Comparison of ENCODE assay signal across 32 cellular contexts in the genomic region with DNA sequence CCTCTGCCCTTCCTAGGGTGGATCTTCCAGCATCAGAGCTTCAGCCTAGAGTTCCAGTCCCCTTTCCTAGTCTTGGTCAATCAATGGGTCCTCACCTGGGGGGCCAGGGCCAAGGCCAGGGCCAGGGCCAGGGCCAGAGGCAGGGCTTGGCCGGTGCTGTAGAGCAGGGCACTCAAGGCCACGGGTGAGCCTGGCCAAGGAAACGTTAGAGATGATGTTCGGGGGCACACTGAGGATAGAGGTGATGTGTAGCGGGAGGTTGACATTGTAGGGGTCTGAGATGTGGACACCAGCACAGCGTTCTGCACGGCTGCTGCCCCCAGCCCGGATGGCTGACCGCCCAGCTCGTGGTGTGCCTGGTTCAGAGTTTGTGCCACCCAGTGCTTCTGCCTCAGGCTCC. TPM values are rescaled to one million over a fixed set of nuclear protein-coding genes. Genes with fewer than 3 reads are reported as not detected.
A peak's percentile ranks its signal among the peaks of the same experiment; 100 is the strongest.
DNase-seq lines count a peak whose midpoint lies in the region; ATAC-seq, FAIRE-seq and TF ChIP-seq lines count a peak whose summit lies in the region.
"Had no signal": no experiment of that assay in that cellular context is flagged by ENCODE, and none has a peak within 500 bp of the region (broad histone marks: within the 10 kb centered on the region; RNA-seq: fewer than 3 reads in every experiment).

No MANE protein-coding gene starts in this region.

- H3K36me3 Mint-ChIP-seq in neural crest cell (ENCODE audit: low read depth) = peaks cover 23% of the 10 kb centered on the region
- H3K36me3 Mint-ChIP-seq in stimulated activated memory B cell treated with anti-CD40 and anti-IgM and Interleukin-4, amounts not matched to agents 10 μg/mL and 1 μg/mL and 100 μg/mL, for 72 hours = peaks cover 67% of the 10 kb centered on the region
- peaks cover 62% of the 10 kb centered on the region for H3K36me3 Mint-ChIP-seq in activated CD8-positive, alpha-beta T cell treated with anti-CD3 and anti-CD28 coated beads for 36 hours (ENCODE audit: low read depth)

- TF ChIP-seq EP300 in HepG2 (IDR thresholded peaks at IDR 0.05; ENCODE audit: low read depth in 2 of 2, low read length in 2 of 2) (no peak), HepG2 (CRISPR knock-in tag; IDR thresholded peaks at IDR 0.05; ENCODE audit: borderline replicate concordance) (no peak)

- CTCF ChIA-PET in HepG2 (lab: Yijun Ruan, JAX; ENCODE audit: low intra/inter-chr PET ratio, low total read pairs) = no interaction called here
- CTCF ChIA-PET in activated CD8-positive, alpha-beta T cell treated with anti-CD3 and anti-CD28 coated beads for 36 hours (lab: Charles Lee) = interaction anchor here (0.6 to 1.0 kb wide), 3 partner anchors 9 to 46 kb away, joined by 3 to 7 read pairs (median 3); no protein-coding TSS in a partner anchor

- H3K27me3 Mint-ChIP-seq in neural crest cell (ENCODE audit: low read depth) = peaks cover 20% of the 10 kb centered on the region
- no peaks in the 10 kb centered on the region for H3K27me3 Mint-ChIP-seq in stimulated activated memory B cell treated with anti-CD40 and anti-IgM and Interleukin-4, amounts not matched to agents 10 μg/mL and 1 μg/mL and 100 μg/mL, for 72 hours
- H3K27me3 Mint-ChIP-seq in activated CD8-positive, alpha-beta T cell treated with anti-CD3 and anti-CD28 coated beads for 36 hours = no peaks in the 10 kb centered on the region

- in situ Hi-C loops in HepG2 (cut with HindIII; ENCODE audit: extremely low pct_ligation_motif_present, low pct_unique_long_range_greater_than_20kb) = loop anchor here (5.0 kb wide), 1 partner anchor 51 kb away; no protein-coding TSS in a partner anchor

- H3K4me2 ChIP-seq in HepG2 (ENCODE audit: low read depth, low read length) = peak overlapping the region; percentile 58
- H3K4me2 ChIP-seq: BLaER1 had no signal

- POLR2A ChIA-PET in HepG2 (lab: Yijun Ruan, JAX) = interaction anchor here (1.0 kb wide), 1 partner anchor 30 kb away, joined by 4 read pairs; the partner anchor contains the start of gene F11R
- POLR2A ChIA-PET in activated CD8-positive, alpha-beta T cell treated with anti-CD3 and anti-CD28 coated beads for 36 hours (lab: Charles Lee) = interaction anchor here (0.9 to 1.8 kb wide), 3 partner anchors 9 to 12 kb away, joined by 3 to 7 read pairs (median 4); partner anchors contain the start of gene TSTD1

- no peak overlapping the region for H3K27ac Mint-ChIP-seq in neural crest cell (ENCODE audit: unreplicated experiment)
- peak overlapping the region; percentile 53 for H3K27ac Mint-ChIP-seq in stimulated activated memory B cell treated with anti-CD40 and anti-IgM and Interleukin-4, amounts not matched to agents 10 μg/mL and 1 μg/mL and 100 μg/mL, for 72 hours
- H3K27ac Mint-ChIP-seq in activated CD8-positive, alpha-beta T cell treated with anti-CD3 and anti-CD28 coated beads for 36 hours = no peak overlapping the region

- TF ChIP-seq RAD21 in HepG2 (CRISPR knock-in tag; IDR thresholded peaks at IDR 0.05) = no peak

- H3K27me3 ChIP-seq in HepG2 (ENCODE audit: control insufficient read depth in 1 of 2, insufficient read depth in 2 of 2, low read length in 2 of 2) (no peaks in the 10 kb centered on the region; a peak in 1 of 5 replicates), right lobe of liver (no peaks in the 10 kb centered on the region)
- H3K27me3 ChIP-seq: BLaER1, MG63, SJCRH30 had no signal

- no peak for FAIRE-seq in HepG2 (lab: Jason Lieb, UNC)
- FAIRE-seq: GM12878, H1 had no signal

- no peak overlapping the region for H3K9ac ChIP-seq in HepG2 (ENCODE audit: insufficient read depth, low read depth, low read length)
- H3K9ac ChIP-seq: BLaER1 had no signal

- no peaks in the 10 kb centered on the region for H4K20me1 ChIP-seq in HepG2 (ENCODE audit: insufficient read depth, low read length)

- H3K9me3 ChIP-seq in HepG2 (ENCODE audit: low read length) (no peaks in the 10 kb centered on the region), right lobe of liver (no peaks in the 10 kb centered on the region), mucosa of descending colon (peaks cover 3% of the 10 kb centered on the region)
- H3K9me3 ChIP-seq: BLaER1 had no signal

- no peaks in the 10 kb centered on the region for H3K79me2 ChIP-seq in HepG2 (ENCODE audit: insufficient read depth, low read length)

- 54% methylated on average over 5 of the region's 10 CpGs for WGBS in HepG2 (ENCODE audit: low lambda C conversion rate)
- no CpG with 5 or more reads among the region's 10 CpGs for WGBS in right lobe of liver (ENCODE audit: insufficient coverage, low coverage, low lambda C conversion rate, missing lambda C conversion rate)

- H3K4me1 ChIP-seq in HepG2 (ENCODE audit: insufficient read depth, low read length) (peaks cover 18% of the 10 kb centered on the region), right lobe of liver (peaks cover 0 to 3% (median 0%) of the 10 kb centered on the region in 4 donors), mucosa of descending colon (ENCODE audit: low read depth) (no peaks in the 10 kb centered on the region)
- H3K4me1 ChIP-seq: SJCRH30 had no signal

- H2AFZ ChIP-seq in HepG2 (ENCODE audit: low read length) = no peak overlapping the region

- no peak overlapping the region for H3K27ac ChIP-seq in HepG2 (ENCODE audit: extremely low read length, insufficient read depth, low read length)
- no peak overlapping the region for H3K27ac ChIP-seq in right lobe of liver
- H3K27ac ChIP-seq: BLaER1, SJCRH30 had no signal

- TF ChIP-seq POLR2A in HepG2 (IDR thresholded peaks at IDR 0.05; ENCODE audit: insufficient read depth in 1 of 2, low read depth in 2 of 2, low read length in 2 of 2) (no peak), right lobe of liver (IDR thresholded peaks at IDR 0.05) (no peak)

- TF ChIP-seq CTCF in HepG2 (CRISPR knock-in tag; IDR thresholded peaks at IDR 0.05) (no peak), right lobe of liver (IDR thresholded peaks at IDR 0.05) (no peak), neural crest cell (conservative IDR thresholded peaks at IDR 0.05) (no peak), mucosa of descending colon (IDR thresholded peaks at IDR 0.05) (no peak)
- TF ChIP-seq CTCF in activated CD8-positive, alpha-beta T cell treated with anti-CD3 and anti-CD28 coated beads for 36 hours (IDR thresholded peaks at IDR 0.05) = no peak

- no peak for DNase-seq in HepG2 (ENCODE audit: low spot score)
- DNase-seq in right lobe of liver = no peak
- DNase-seq in D341Med (ENCODE audit: low spot score) = peak; percentile 15
- DNase-seq in neural crest cell (ENCODE audit: low read depth, low spot score) = no peak
- DNase-seq in activated CD8-positive, alpha-beta T cell treated with anti-CD3 and anti-CD28 coated beads for 36 hours = no peak
- no peak for DNase-seq in mucosa of descending colon
- DNase-seq: Caco-2; CD8-positive, alpha-beta T cell; DMS 273 treated with DMSO at 0.1 percent for 48 hours; DMS79; EL; GDM1; HCEC 1CT; KBM-7; MG63; NCI-H1105 treated with DMSO at 0.1 percent for 48 hours; NCI-H146; NCI-H1930; NCI-H2107; NCI-H446; NCI-H524 treated with DMSO at 0.1 percent for 48 hours; NCI-H774; NK-92 treated with Interleukin-12 subunit alpha and Interleukin-12 subunit beta, amount 100 ng/mL, for 24 hours; PC-3; SJCRH30 had no signal

- no peak overlapping the region; a peak in 1 of 6 replicates for H3K4me3 ChIP-seq in HepG2 (replicated peaks in 1 of 3; ENCODE audit: insufficient read depth in 1 of 3, low read depth in 2 of 3, low read length in 3 of 3)
- H3K4me3 ChIP-seq in right lobe of liver = no peak overlapping the region
- H3K4me3 ChIP-seq in mucosa of descending colon = no peak overlapping the region
- H3K4me3 ChIP-seq: BLaER1, GM12878, MG63, SJCRH30 had no signal

- H3K4me1 Mint-ChIP-seq in neural crest cell = peaks cover 4% of the 10 kb centered on the region
- H3K4me1 Mint-ChIP-seq in stimulated activated memory B cell treated with anti-CD40 and anti-IgM and Interleukin-4, amounts not matched to agents 10 μg/mL and 1 μg/mL and 100 μg/mL, for 72 hours = peaks cover 43% of the 10 kb centered on the region
- H3K4me1 Mint-ChIP-seq in activated CD8-positive, alpha-beta T cell treated with anti-CD3 and anti-CD28 coated beads for 36 hours (ENCODE audit: low read depth) = peaks cover 20% of the 10 kb centered on the region

- no TSS peak for BruUV-seq in HepG2 (replicated peaks; lab: Mats Ljungman, UMichigan)

- H3K4me3 Mint-ChIP-seq in neural crest cell = peak overlapping the region; percentile 29
- no peak overlapping the region for H3K4me3 Mint-ChIP-seq in stimulated activated memory B cell treated with anti-CD40 and anti-IgM and Interleukin-4, amounts not matched to agents 10 μg/mL and 1 μg/mL and 100 μg/mL, for 72 hours
- no peak overlapping the region for H3K4me3 Mint-ChIP-seq in activated CD8-positive, alpha-beta T cell treated with anti-CD3 and anti-CD28 coated beads for 36 hours
- H3K4me3 Mint-ChIP-seq: CD8-positive, alpha-beta T cell had no signal

- intact Hi-C loops in HepG2 (cut with micrococcal nuclease; ENCODE audit: unreplicated experiment) = no loop called here
- intact Hi-C loops in right lobe of liver (cut with DNase I) = no loop called here
- intact Hi-C loops in activated CD8-positive, alpha-beta T cell treated with anti-CD3 and anti-CD28 coated beads for 36 hours (cut with micrococcal nuclease) = no loop called here
- intact Hi-C loops in mucosa of descending colon (cut with DNase I, micrococcal nuclease) = no loop called here

- peak; percentile 24; the same call in 2 of the 3 replicates for ATAC-seq in HepG2
- ATAC-seq in right lobe of liver = no peak
- ATAC-seq in stimulated activated memory B cell treated with anti-CD40 and anti-IgM and Interleukin-4, amounts not matched to agents 10 μg/mL and 1 μg/mL and 100 μg/mL, for 72 hours = no peak
- ATAC-seq in activated CD8-positive, alpha-beta T cell treated with anti-CD3 and anti-CD28 coated beads for 36 hours = no peak
- no peak for ATAC-seq in mucosa of descending colon
- ATAC-seq: CD8-positive, alpha-beta T cell; GM12878; PC-3; Right ventricle myocardium inferior; SK-N-SH treated with all-trans-retinoic acid at 6 μM for 48 hours had no signal

- H3K36me3 ChIP-seq in HepG2 (replicated peaks in 1 of 2; ENCODE audit: control insufficient read depth in 1 of 2, insufficient read depth in 2 of 2, low read length in 2 of 2) (no peaks in the 10 kb centered on the region), right lobe of liver (no peaks in the 10 kb centered on the region), mucosa of descending colon (ENCODE audit: low read depth) (no peaks in the 10 kb centered on the region)
- H3K36me3 ChIP-seq: MG63, SJCRH30 had no signal

- H3K9me3 Mint-ChIP-seq in neural crest cell = peaks cover 16% of the 10 kb centered on the region
- no peaks in the 10 kb centered on the region for H3K9me3 Mint-ChIP-seq in stimulated activated memory B cell treated with anti-CD40 and anti-IgM and Interleukin-4, amounts not matched to agents 10 μg/mL and 1 μg/mL and 100 μg/mL, for 72 hours
- no peaks in the 10 kb centered on the region for H3K9me3 Mint-ChIP-seq in activated CD8-positive, alpha-beta T cell treated with anti-CD3 and anti-CD28 coated beads for 36 hours
- H3K9me3 Mint-ChIP-seq: CD8-positive, alpha-beta T cell had no signal

RNA-seq across cellular contexts. Expression of gene USF1, which starts 5.4 kb away (rescaled TPM):
- total RNA-seq in HepG2 (2016; rRNA removed; fragmentation: Illumina TruSeq; extraction: Trizol) = 32.2 and 39.4 TPM in 2 replicates
- total RNA-seq in HepG2 (2016; cell fraction: cytosol; rRNA removed; fragmentation: Illumina TruSeq; extraction: Trizol; ENCODE audit: low read depth) = 10.2 and 10.9 TPM in 2 replicates
- total RNA-seq in HepG2 (2016; cell fraction: insoluble cytoplasmic fraction; rRNA removed; fragmentation: Illumina TruSeq; extraction: Trizol) = 35.2 and 38.6 TPM in 2 replicates
- total RNA-seq in HepG2 (2016; cell fraction: membrane; rRNA removed; fragmentation: Illumina TruSeq; extraction: Trizol) = 21.9 and 22.5 TPM in 2 replicates
- total RNA-seq in HepG2 (2016; cell fraction: nucleus; rRNA removed; fragmentation: Illumina TruSeq; extraction: Trizol) = 36.9 and 43.8 TPM in 2 replicates
- polyA plus RNA-seq in HepG2 (2011; rRNA removed) = 26.9 and 40.0 TPM in 2 replicates
- polyA plus RNA-seq in HepG2 (2011; cell fraction: cytosol; rRNA removed) = 13.4 and 14.2 TPM in 2 replicates
- polyA plus RNA-seq in HepG2 (2011; cell fraction: nucleus; rRNA removed) = 155 and 169 TPM in 2 replicates
- 15.0 and 18.0 TPM in 2 replicates for polyA plus RNA-seq in HepG2 (2012)
- polyA plus RNA-seq in HepG2 (2016; cell fraction: cytosol; fragmentation: Illumina TruSeq; extraction: Trizol; ENCODE audit: low read depth) = 5.6 and 6.8 TPM in 2 replicates
- 25.5 and 27.5 TPM in 2 replicates for polyA plus RNA-seq in HepG2 (2016; cell fraction: insoluble cytoplasmic fraction; fragmentation: Illumina TruSeq; extraction: Trizol; ENCODE audit: low read depth)
- 12.4 and 13.2 TPM in 2 replicates for polyA plus RNA-seq in HepG2 (2016; cell fraction: membrane; fragmentation: Illumina TruSeq; extraction: Trizol; ENCODE audit: low read depth)
- polyA plus RNA-seq in HepG2 (2016; cell fraction: nucleus; fragmentation: Illumina TruSeq; extraction: Trizol; ENCODE audit: insufficient read depth, low read depth) = 90.2 and 94.9 TPM in 2 replicates
- 71.6 and 214 TPM in 2 replicates for polyA minus RNA-seq in HepG2 (2011; rRNA and poly(A)+ RNA removed; ENCODE audit: low replicate concordance)
- polyA minus RNA-seq in HepG2 (2011; cell fraction: cytosol; rRNA and poly(A)+ RNA removed) = 13.4 and 14.8 TPM in 2 replicates
- polyA minus RNA-seq in HepG2 (2011; cell fraction: nucleus; rRNA and poly(A)+ RNA removed) = 21.8 and 24.0 TPM in 2 replicates
- 10 to 100 TPM; 25.5 to 34.3 (median 28.1) TPM for total RNA-seq in right lobe of liver
- 87.7 and 89.5 TPM in 2 replicates for total RNA-seq in neural crest cell
- total RNA-seq in activated CD8-positive, alpha-beta T cell treated with anti-CD3 and anti-CD28 coated beads for 36 hours = 10 to 100 TPM; 50.0 to 52.1 TPM
- 10 to 100 TPM; 66.8 to 80.5 (median 71.7) TPM for total RNA-seq in mucosa of descending colon

RNA-seq across cellular contexts. Expression of gene TSTD1, which starts 12.5 kb away (rescaled TPM):
- total RNA-seq in HepG2 (2016; rRNA removed; fragmentation: Illumina TruSeq; extraction: Trizol) (0.31 TPM in 1 of 2 replicates, not detected in the other), right lobe of liver (10 to 100 TPM; 16.3 to 60.8 (median 28.3) TPM), neural crest cell (6.7 and 7.2 TPM in 2 replicates), mucosa of descending colon (100 to 1,000 TPM in 1 of 3 donors, 10 to 100 TPM in 2; 48.9 to 105 (median 80.1) TPM)
- total RNA-seq in HepG2 (2016; cell fraction: cytosol; rRNA removed; fragmentation: Illumina TruSeq; extraction: Trizol; ENCODE audit: low read depth) = not detected in 2 replicates
- total RNA-seq in HepG2 (2016; cell fraction: insoluble cytoplasmic fraction; rRNA removed; fragmentation: Illumina TruSeq; extraction: Trizol) = 0.22 TPM in 1 of 2 replicates, not detected in the other
- total RNA-seq in HepG2 (2016; cell fraction: membrane; rRNA removed; fragmentation: Illumina TruSeq; extraction: Trizol) = not detected in 2 replicates
- total RNA-seq in HepG2 (2016; cell fraction: nucleus; rRNA removed; fragmentation: Illumina TruSeq; extraction: Trizol) = 0.99 TPM in 1 of 2 replicates, not detected in the other
- polyA plus RNA-seq in HepG2 (2011; rRNA removed) = 0.15 TPM in 1 of 2 replicates, not detected in the other
- polyA plus RNA-seq in HepG2 (2011; cell fraction: cytosol; rRNA removed) = not detected in 2 replicates
- polyA plus RNA-seq in HepG2 (2011; cell fraction: nucleus; rRNA removed) = 0.55 and 0.79 TPM in 2 replicates
- not detected in 2 replicates for polyA plus RNA-seq in HepG2 (2012)
- not detected in 2 replicates for polyA plus RNA-seq in HepG2 (2016; cell fraction: cytosol; fragmentation: Illumina TruSeq; extraction: Trizol; ENCODE audit: low read depth)
- not detected in 2 replicates for polyA plus RNA-seq in HepG2 (2016; cell fraction: insoluble cytoplasmic fraction; fragmentation: Illumina TruSeq; extraction: Trizol; ENCODE audit: low read depth)
- not detected in 2 replicates for polyA plus RNA-seq in HepG2 (2016; cell fraction: membrane; fragmentation: Illumina TruSeq; extraction: Trizol; ENCODE audit: low read depth)
- not detected in 2 replicates for polyA plus RNA-seq in HepG2 (2016; cell fraction: nucleus; fragmentation: Illumina TruSeq; extraction: Trizol; ENCODE audit: insufficient read depth, low read depth)
- 0.28 and 1.2 TPM in 2 replicates for polyA minus RNA-seq in HepG2 (2011; rRNA and poly(A)+ RNA removed; ENCODE audit: low replicate concordance)
- polyA minus RNA-seq in HepG2 (2011; cell fraction: cytosol; rRNA and poly(A)+ RNA removed) = not detected in 2 replicates
- 0.87 and 1.2 TPM in 2 replicates for polyA minus RNA-seq in HepG2 (2011; cell fraction: nucleus; rRNA and poly(A)+ RNA removed)
- 10 to 100 TPM; 70.8 to 78.7 TPM for total RNA-seq in activated CD8-positive, alpha-beta T cell treated with anti-CD3 and anti-CD28 coated beads for 36 hours
- total RNA-seq: A172, SJCRH30 had no signal

RNA-seq across cellular contexts. Expression of gene ARHGAP30, which starts 18.5 kb away (rescaled TPM):
- 0.20 TPM in 1 of 2 replicates, not detected in the other for total RNA-seq in HepG2 (2016; rRNA removed; fragmentation: Illumina TruSeq; extraction: Trizol)
- total RNA-seq in HepG2 (2016; cell fraction: cytosol; rRNA removed; fragmentation: Illumina TruSeq; extraction: Trizol; ENCODE audit: low read depth) = not detected in 2 replicates
- total RNA-seq in HepG2 (2016; cell fraction: insoluble cytoplasmic fraction; rRNA removed; fragmentation: Illumina TruSeq; extraction: Trizol) = 0.07 and 0.37 TPM in 2 replicates
- not detected in 2 replicates for total RNA-seq in HepG2 (2016; cell fraction: membrane; rRNA removed; fragmentation: Illumina TruSeq; extraction: Trizol)
- 0.16 and 0.34 TPM in 2 replicates for total RNA-seq in HepG2 (2016; cell fraction: nucleus; rRNA removed; fragmentation: Illumina TruSeq; extraction: Trizol)
- 0.13 and 0.17 TPM in 2 replicates for polyA plus RNA-seq in HepG2 (2011; rRNA removed)
- 0.04 and 0.05 TPM in 2 replicates for polyA plus RNA-seq in HepG2 (2011; cell fraction: cytosol; rRNA removed)
- 0.61 and 0.68 TPM in 2 replicates for polyA plus RNA-seq in HepG2 (2011; cell fraction: nucleus; rRNA removed)
- 0.16 and 0.21 TPM in 2 replicates for polyA plus RNA-seq in HepG2 (2012)
- polyA plus RNA-seq in HepG2 (2016; cell fraction: cytosol; fragmentation: Illumina TruSeq; extraction: Trizol; ENCODE audit: low read depth) = 0.03 TPM in 1 of 2 replicates, not detected in the other
- polyA plus RNA-seq in HepG2 (2016; cell fraction: insoluble cytoplasmic fraction; fragmentation: Illumina TruSeq; extraction: Trizol; ENCODE audit: low read depth) = 0.07 and 0.09 TPM in 2 replicates
- polyA plus RNA-seq in HepG2 (2016; cell fraction: membrane; fragmentation: Illumina TruSeq; extraction: Trizol; ENCODE audit: low read depth) = 0.03 and 0.05 TPM in 2 replicates
- 0.46 and 0.75 TPM in 2 replicates for polyA plus RNA-seq in HepG2 (2016; cell fraction: nucleus; fragmentation: Illumina TruSeq; extraction: Trizol; ENCODE audit: insufficient read depth, low read depth)
- polyA minus RNA-seq in HepG2 (2011; rRNA and poly(A)+ RNA removed; ENCODE audit: low replicate concordance) = 0.02 and 0.09 TPM in 2 replicates
- not detected in 2 replicates for polyA minus RNA-seq in HepG2 (2011; cell fraction: cytosol; rRNA and poly(A)+ RNA removed)
- 0.13 and 1.2 TPM in 2 replicates for polyA minus RNA-seq in HepG2 (2011; cell fraction: nucleus; rRNA and poly(A)+ RNA removed)
- total RNA-seq in right lobe of liver = 1 to 10 TPM; 2.8 to 7.4 (median 3.6) TPM
- not detected in 2 replicates for total RNA-seq in neural crest cell
- 100 to 1,000 TPM; 174 to 175 TPM for total RNA-seq in activated CD8-positive, alpha-beta T cell treated with anti-CD3 and anti-CD28 coated beads for 36 hours
- 1 to 10 TPM; 3.8 to 9.0 (median 8.1) TPM for total RNA-seq in mucosa of descending colon
- total RNA-seq: Caco-2 had no signal

RNA-seq across cellular contexts. Expression of gene F11R, which starts 30.3 kb away (rescaled TPM):
- total RNA-seq in HepG2 (2016; rRNA removed; fragmentation: Illumina TruSeq; extraction: Trizol) (41.4 and 95.8 TPM in 2 replicates), right lobe of liver (100 to 1,000 TPM in 1 of 6 experiments, 10 to 100 TPM in 5; 48.3 to 119 (median 65.3) TPM), neural crest cell (3.5 and 6.4 TPM in 2 replicates), mucosa of descending colon (100 to 1,000 TPM in 2 of 3 donors, 10 to 100 TPM in 1; 84.0 to 222 (median 157) TPM)
- 4.5 and 5.4 TPM in 2 replicates for total RNA-seq in HepG2 (2016; cell fraction: cytosol; rRNA removed; fragmentation: Illumina TruSeq; extraction: Trizol; ENCODE audit: low read depth)
- total RNA-seq in HepG2 (2016; cell fraction: insoluble cytoplasmic fraction; rRNA removed; fragmentation: Illumina TruSeq; extraction: Trizol) = 42.0 and 91.4 TPM in 2 replicates
- total RNA-seq in HepG2 (2016; cell fraction: membrane; rRNA removed; fragmentation: Illumina TruSeq; extraction: Trizol) = 13.3 and 15.6 TPM in 2 replicates
- total RNA-seq in HepG2 (2016; cell fraction: nucleus; rRNA removed; fragmentation: Illumina TruSeq; extraction: Trizol) = 73.4 and 78.1 TPM in 2 replicates
- polyA plus RNA-seq in HepG2 (2011; rRNA removed) = 105 and 145 TPM in 2 replicates
- 97.9 and 106 TPM in 2 replicates for polyA plus RNA-seq in HepG2 (2011; cell fraction: cytosol; rRNA removed)
- polyA plus RNA-seq in HepG2 (2011; cell fraction: nucleus; rRNA removed) = 65.0 and 70.1 TPM in 2 replicates
- 48.5 and 60.7 TPM in 2 replicates for polyA plus RNA-seq in HepG2 (2012)
- 4.5 and 4.7 TPM in 2 replicates for polyA plus RNA-seq in HepG2 (2016; cell fraction: cytosol; fragmentation: Illumina TruSeq; extraction: Trizol; ENCODE audit: low read depth)
- polyA plus RNA-seq in HepG2 (2016; cell fraction: insoluble cytoplasmic fraction; fragmentation: Illumina TruSeq; extraction: Trizol; ENCODE audit: low read depth) = 24.5 and 27.5 TPM in 2 replicates
- 8.6 and 9.1 TPM in 2 replicates for polyA plus RNA-seq in HepG2 (2016; cell fraction: membrane; fragmentation: Illumina TruSeq; extraction: Trizol; ENCODE audit: low read depth)
- polyA plus RNA-seq in HepG2 (2016; cell fraction: nucleus; fragmentation: Illumina TruSeq; extraction: Trizol; ENCODE audit: insufficient read depth, low read depth) = 69.9 and 80.4 TPM in 2 replicates
- 95.1 and 327 TPM in 2 replicates for polyA minus RNA-seq in HepG2 (2011; rRNA and poly(A)+ RNA removed; ENCODE audit: low replicate concordance)
- polyA minus RNA-seq in HepG2 (2011; cell fraction: cytosol; rRNA and poly(A)+ RNA removed) = 74.7 and 90.1 TPM in 2 replicates
- polyA minus RNA-seq in HepG2 (2011; cell fraction: nucleus; rRNA and poly(A)+ RNA removed) = 27.6 and 39.4 TPM in 2 replicates
- total RNA-seq in activated CD8-positive, alpha-beta T cell treated with anti-CD3 and anti-CD28 coated beads for 36 hours = 10 to 100 TPM; 19.0 to 20.9 TPM
- total RNA-seq: SJCRH30 had no signal

RNA-seq across cellular contexts. Expression of gene NECTIN4, which starts 38.1 kb away (rescaled TPM):
- 12.3 and 12.4 TPM in 2 replicates for total RNA-seq in HepG2 (2016; rRNA removed; fragmentation: Illumina TruSeq; extraction: Trizol)
- total RNA-seq in HepG2 (2016; cell fraction: cytosol; rRNA removed; fragmentation: Illumina TruSeq; extraction: Trizol; ENCODE audit: low read depth) = 5.2 and 6.1 TPM in 2 replicates
- 11.2 and 11.6 TPM in 2 replicates for total RNA-seq in HepG2 (2016; cell fraction: insoluble cytoplasmic fraction; rRNA removed; fragmentation: Illumina TruSeq; extraction: Trizol)
- total RNA-seq in HepG2 (2016; cell fraction: membrane; rRNA removed; fragmentation: Illumina TruSeq; extraction: Trizol) = 16.6 and 17.2 TPM in 2 replicates
- 7.8 and 11.8 TPM in 2 replicates for total RNA-seq in HepG2 (2016; cell fraction: nucleus; rRNA removed; fragmentation: Illumina TruSeq; extraction: Trizol)
- 5.9 and 9.2 TPM in 2 replicates for polyA plus RNA-seq in HepG2 (2011; rRNA removed)
- 7.8 and 14.6 TPM in 2 replicates for polyA plus RNA-seq in HepG2 (2011; cell fraction: cytosol; rRNA removed)
- 5.3 and 7.3 TPM in 2 replicates for polyA plus RNA-seq in HepG2 (2011; cell fraction: nucleus; rRNA removed)
- polyA plus RNA-seq in HepG2 (2012) = 4.5 and 7.4 TPM in 2 replicates
- 3.2 and 3.6 TPM in 2 replicates for polyA plus RNA-seq in HepG2 (2016; cell fraction: cytosol; fragmentation: Illumina TruSeq; extraction: Trizol; ENCODE audit: low read depth)
- polyA plus RNA-seq in HepG2 (2016; cell fraction: insoluble cytoplasmic fraction; fragmentation: Illumina TruSeq; extraction: Trizol; ENCODE audit: low read depth) = 8.1 and 8.9 TPM in 2 replicates
- polyA plus RNA-seq in HepG2 (2016; cell fraction: membrane; fragmentation: Illumina TruSeq; extraction: Trizol; ENCODE audit: low read depth) = 8.1 and 9.9 TPM in 2 replicates
- polyA plus RNA-seq in HepG2 (2016; cell fraction: nucleus; fragmentation: Illumina TruSeq; extraction: Trizol; ENCODE audit: insufficient read depth, low read depth) = 10.0 and 12.0 TPM in 2 replicates
- 0.30 and 21.8 TPM in 2 replicates for polyA minus RNA-seq in HepG2 (2011; rRNA and poly(A)+ RNA removed; ENCODE audit: low replicate concordance)
- polyA minus RNA-seq in HepG2 (2011; cell fraction: cytosol; rRNA and poly(A)+ RNA removed) = 1.8 and 6.0 TPM in 2 replicates
- polyA minus RNA-seq in HepG2 (2011; cell fraction: nucleus; rRNA and poly(A)+ RNA removed) = 5.8 and 10.3 TPM in 2 replicates
- not detected for total RNA-seq in right lobe of liver
- not detected in 2 replicates for total RNA-seq in neural crest cell
- not detected for total RNA-seq in activated CD8-positive, alpha-beta T cell treated with anti-CD3 and anti-CD28 coated beads for 36 hours
- total RNA-seq in mucosa of descending colon = 1 to 10 TPM; 1.6 to 5.4 (median 4.6) TPM
- total RNA-seq: CD8-positive, alpha-beta T cell; Right ventricle myocardium inferior had no signal

Comparison
In these comparisons a context has a peak if more than half of its experiments do, and no peak if none do; other contexts are left out.
1. RNA of gene ARHGAP30, which starts 18.5 kb away (total RNA-seq): 174 to 175 TPM in activated CD8-positive, alpha-beta T cell treated with anti-CD3 and anti-CD28 coated beads for 36 hours; 3.8 to 9.0 TPM in mucosa of descending colon, 2.8 to 7.4 TPM in right lobe of liver, 0.07 to 0.37 TPM in HepG2 and not detected in neural crest cell; every median in the first group is over 10 times any median in the second.